Comparison of ENCODE assay signal across 17 cellular contexts in the genomic region with DNA sequence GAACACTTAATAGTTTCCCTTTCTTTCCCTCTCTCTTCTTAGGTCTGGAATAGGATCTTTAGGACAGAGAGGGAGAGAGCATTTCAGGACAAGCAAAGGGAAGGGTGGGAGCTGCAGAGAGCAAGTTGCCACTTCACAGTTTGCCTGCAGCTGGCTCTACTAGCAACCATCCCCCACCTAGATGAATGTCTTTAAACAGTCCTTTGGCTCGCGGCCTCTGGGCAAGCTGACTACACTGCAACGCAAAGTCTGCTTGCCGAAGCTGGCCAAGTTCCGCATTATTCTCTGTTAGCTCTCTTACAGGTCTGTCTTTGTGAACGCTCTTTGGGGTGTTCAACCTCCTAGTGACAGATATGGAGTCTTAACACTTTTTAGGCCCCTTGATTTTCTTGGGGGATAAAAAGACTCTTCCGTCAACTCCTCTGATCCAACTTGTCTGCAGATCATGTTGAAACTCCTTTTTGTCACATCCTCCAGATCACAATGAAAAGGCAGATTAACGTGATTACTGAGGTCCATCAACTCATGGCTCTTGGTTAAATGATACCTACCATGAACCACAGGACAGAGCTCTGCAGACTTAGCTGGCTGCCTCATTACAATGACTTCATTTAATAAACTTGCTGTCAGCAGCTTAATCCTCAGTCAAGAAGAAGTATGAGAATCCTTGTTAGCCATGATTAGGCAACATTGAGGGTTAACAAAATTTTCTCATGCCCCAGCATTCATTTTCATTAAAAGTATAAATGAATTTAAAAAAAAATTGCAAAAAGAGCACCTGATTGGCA.
DNase-seq lines count a peak whose midpoint lies in the region; ATAC-seq and TF ChIP-seq lines count a peak whose summit lies in the region.
"Had no signal": no experiment of that assay in that cellular context is flagged by ENCODE, and none has a peak within 500 bp of the region (broad histone marks: within the 10 kb centered on the region; RNA-seq: fewer than 3 reads in every experiment).

No MANE protein-coding gene starts in this region.

- DNase-seq in ELF-1 (ENCODE audit: low read depth, low spot score), result peak; percentile 66
- DNase-seq in RPMI8226, result peak; percentile 7
- DNase-seq in fibroblast of the aortic adventitia (ENCODE audit: low read depth), result peak; percentile 78
- DNase-seq in nephron progenitor cell, result peak; percentile 12
- DNase-seq in effector memory CD4-positive, alpha-beta T cell, result no peak
- DNase-seq in activated naive CD4-positive, alpha-beta T cell treated with anti-CD3 and anti-CD28 coated beads, Interleukin-2, amount 50 U/mL, for 72 hours (ENCODE audit: low spot score in 2 of 2), result no peak
- no peak for DNase-seq in foreskin melanocyte
- DNase-seq: activated CD4-positive, alpha-beta T cell treated with anti-CD3 and anti-CD28 coated beads, Interleukin-2, amount 10 ng/mL, durations not matched to agents 24 days and 14 days; DMS153; Karpas-422; NCI-H2029 treated with DMSO at 0.1 percent for 48 hours; T-helper 17 cell had no signal

- no peak for ATAC-seq in activated naive CD4-positive, alpha-beta T cell treated with anti-CD3 and anti-CD28 coated beads, Interleukin-2, amount 50 U/mL, for 72 hours
- ATAC-seq in HG03139 (IDR thresholded peaks at IDR 0.05; ENCODE audit: unreplicated experiment), result no peak
- ATAC-seq: T-helper 17 cell had no signal

- H3K36me3 ChIP-seq in effector memory CD4-positive, alpha-beta T cell (ENCODE audit: control insufficient read depth, insufficient read depth, low read length), result no peaks in the 10 kb centered on the region
- H3K36me3 ChIP-seq: breast epithelium had no signal

- no peak overlapping the region for H3K27ac Mint-ChIP-seq in nephron progenitor cell
- no peak overlapping the region for H3K27ac Mint-ChIP-seq in activated naive CD4-positive, alpha-beta T cell treated with anti-CD3 and anti-CD28 coated beads, Interleukin-2, amount 50 U/mL, for 72 hours
- H3K27ac Mint-ChIP-seq: activated CD4-positive, alpha-beta T cell treated with anti-CD3 and anti-CD28 coated beads, Interleukin-2, amount 10 ng/mL, durations not matched to agents 24 days and 14 days; activated T-helper 2 cell treated with anti-CD3 and anti-CD28 coated beads, Interferon-gamma antibody, Interleukin-2, Interleukin-4, amounts not matched to agents 10 μg/mL and 5 μg/mL and 100 μg/mL, durations not matched to agents 14 hours and 24 hours and 36 hours; B cell; stimulated activated naive CD8-positive, alpha-beta T cell treated with anti-CD3 and anti-CD28 coated beads, Interleukin-15, Interleukin-2, amounts not matched to agents 100 ng/mL and 50 ng/mL, for 24 hours; T-helper 17 cell had no signal

- peaks cover 74% of the 10 kb centered on the region for H3K4me1 Mint-ChIP-seq in nephron progenitor cell
- H3K4me1 Mint-ChIP-seq: activated CD4-positive, alpha-beta T cell treated with anti-CD3 and anti-CD28 coated beads, Interleukin-2, amount 10 ng/mL, durations not matched to agents 24 days and 14 days; B cell had no signal

- no peak overlapping the region for H3K4me3 ChIP-seq in fibroblast of the aortic adventitia (ENCODE audit: low read depth, low read length)
- H3K4me3 ChIP-seq in effector memory CD4-positive, alpha-beta T cell (ENCODE audit: insufficient read depth, low read depth, low read length, poor library complexity, severe bottlenecking), result no peak overlapping the region
- H3K4me3 ChIP-seq: breast epithelium had no signal

- no peaks in the 10 kb centered on the region for H3K36me3 Mint-ChIP-seq in nephron progenitor cell (ENCODE audit: low read depth)
- no peaks in the 10 kb centered on the region for H3K36me3 Mint-ChIP-seq in activated naive CD4-positive, alpha-beta T cell treated with anti-CD3 and anti-CD28 coated beads, Interleukin-2, amount 50 U/mL, for 72 hours

- TF ChIP-seq CTCF in fibroblast of the aortic adventitia (IDR thresholded peaks at IDR 0.05; ENCODE audit: insufficient read depth, low read length) (no peak), nephron progenitor cell (IDR thresholded peaks at IDR 0.05) (no peak)

- H3K27me3 ChIP-seq in effector memory CD4-positive, alpha-beta T cell (replicated peaks; ENCODE audit: control insufficient read depth, insufficient read depth, low read length, poor library complexity, severe bottlenecking), result peaks cover 4% of the 10 kb centered on the region

- H3K9me3 ChIP-seq in effector memory CD4-positive, alpha-beta T cell (ENCODE audit: control insufficient read depth, low read length), result no peaks in the 10 kb centered on the region
- H3K9me3 ChIP-seq: breast epithelium had no signal

- H3K9me3 Mint-ChIP-seq in nephron progenitor cell, result no peaks in the 10 kb centered on the region
- no peaks in the 10 kb centered on the region for H3K9me3 Mint-ChIP-seq in activated naive CD4-positive, alpha-beta T cell treated with anti-CD3 and anti-CD28 coated beads, Interleukin-2, amount 50 U/mL, for 72 hours
- H3K9me3 Mint-ChIP-seq: activated CD4-positive, alpha-beta T cell treated with anti-CD3 and anti-CD28 coated beads, Interleukin-2, amount 10 ng/mL, durations not matched to agents 24 days and 14 days; activated T-helper 2 cell treated with anti-CD3 and anti-CD28 coated beads, Interferon-gamma antibody, Interleukin-2, Interleukin-4, amounts not matched to agents 10 μg/mL and 5 μg/mL and 100 μg/mL, durations not matched to agents 14 hours and 24 hours and 36 hours; stimulated activated naive CD8-positive, alpha-beta T cell treated with anti-CD3 and anti-CD28 coated beads, Interleukin-15, Interleukin-2, amounts not matched to agents 100 ng/mL and 50 ng/mL, for 24 hours had no signal

- no peaks in the 10 kb centered on the region for H3K4me1 ChIP-seq in effector memory CD4-positive, alpha-beta T cell (ENCODE audit: control insufficient read depth, insufficient read depth, low read length, poor library complexity, severe bottlenecking)
- H3K4me1 ChIP-seq: breast epithelium had no signal

- H3K4me3 Mint-ChIP-seq in nephron progenitor cell, result no peak overlapping the region
- H3K4me3 Mint-ChIP-seq: activated CD4-positive, alpha-beta T cell treated with anti-CD3 and anti-CD28 coated beads, Interleukin-2, amount 10 ng/mL, durations not matched to agents 24 days and 14 days; B cell; stimulated activated naive CD8-positive, alpha-beta T cell treated with anti-CD3 and anti-CD28 coated beads, Interleukin-15, Interleukin-2, amounts not matched to agents 100 ng/mL and 50 ng/mL, for 24 hours; T-helper 17 cell had no signal

- H3K27me3 Mint-ChIP-seq in nephron progenitor cell (ENCODE audit: low read depth, poor library complexity), result peaks cover 19% of the 10 kb centered on the region

- H3K27ac ChIP-seq in effector memory CD4-positive, alpha-beta T cell (ENCODE audit: insufficient read depth, low read length, poor library complexity, severe bottlenecking), result no peak overlapping the region
- H3K27ac ChIP-seq: breast epithelium had no signal

Comparison
In these comparisons a context has a peak if more than half of its experiments do, and no peak if none do; other contexts are left out.
1. DNase-seq: peak in ELF-1 (single experiment), RPMI8226 (single experiment), fibroblast of the aortic adventitia (single experiment) and nephron progenitor cell (single experiment); none in effector memory CD4-positive, alpha-beta T cell (0 of 3), activated naive CD4-positive, alpha-beta T cell treated with anti-CD3 and anti-CD28 coated beads, Interleukin-2, amount 50 U/mL, for 72 hours (0 of 2) and foreskin melanocyte (single experiment).